In the genomic region with DNA sequence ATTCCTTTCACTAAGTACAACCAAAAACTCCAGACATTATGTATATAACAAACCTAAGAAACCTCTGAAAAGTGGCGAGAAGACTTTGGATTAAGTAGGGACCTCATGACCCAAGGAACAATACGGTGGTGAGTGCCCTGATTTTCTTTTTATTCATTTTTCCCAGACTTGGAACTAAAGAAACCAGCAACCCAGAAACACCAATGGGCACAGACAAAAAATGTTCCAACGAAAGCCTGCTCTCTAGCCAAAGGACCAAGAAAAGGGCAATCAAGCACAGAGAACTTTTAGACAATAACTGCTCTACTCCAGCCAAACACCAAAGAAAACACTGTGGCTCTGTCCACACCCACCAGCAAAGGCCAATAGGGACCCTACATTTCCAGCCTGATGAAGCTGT, we compare ENCODE assay signal across 16 cellular contexts.
"Had no signal": no experiment of that assay in that cellular context is flagged by ENCODE, and none has a peak within 500 bp of the region (broad histone marks: within the 10 kb centered on the region; RNA-seq: fewer than 3 reads in every experiment).

No MANE protein-coding gene starts in this region.

- H3K4me3 Mint-ChIP-seq: nephron had no signal

- H3K4me3 ChIP-seq: coronary artery, heart right ventricle, mucosa of descending colon, tibial artery, upper lobe of left lung, uterus had no signal

- FAIRE-seq: frontal cortex, islet of Langerhans, small intestine had no signal

- H3K9me3 ChIP-seq: heart right ventricle, mucosa of descending colon, tibial artery, upper lobe of left lung, uterus had no signal

- H3K4me1 ChIP-seq: uterus had no signal

- H3K36me3 ChIP-seq: heart right ventricle, tibial artery, upper lobe of left lung, uterus had no signal

- H3K27ac ChIP-seq: coronary artery, heart right ventricle, tibial artery, uterus had no signal

- ATAC-seq: esophagus mucosa, heart right ventricle, mucosa of descending colon, right cardiac atrium had no signal

- H3K27me3 ChIP-seq: heart right ventricle, tibial artery, upper lobe of left lung, uterus had no signal

- DNase-seq: effector CD8-positive, alpha-beta T cell; heart right ventricle; kidney glomerular epithelial cell; mucosa of descending colon; right cardiac atrium; small intestine; stimulated activated CD4-positive, alpha-beta T cell treated with anti-CD3 and anti-CD28 coated beads, Interleukin-2, amount 100 ng/mL, for 48 hours; stimulated activated naive CD4-positive, alpha-beta T cell treated with Interleukin-2 at 50 U/mL for 16 hours; tibial artery; upper lobe of left lung; uterus had no signal

- H3K27ac Mint-ChIP-seq: nephron had no signal
